Comparison of ENCODE assay signal across 18 cellular contexts in the genomic region with DNA sequence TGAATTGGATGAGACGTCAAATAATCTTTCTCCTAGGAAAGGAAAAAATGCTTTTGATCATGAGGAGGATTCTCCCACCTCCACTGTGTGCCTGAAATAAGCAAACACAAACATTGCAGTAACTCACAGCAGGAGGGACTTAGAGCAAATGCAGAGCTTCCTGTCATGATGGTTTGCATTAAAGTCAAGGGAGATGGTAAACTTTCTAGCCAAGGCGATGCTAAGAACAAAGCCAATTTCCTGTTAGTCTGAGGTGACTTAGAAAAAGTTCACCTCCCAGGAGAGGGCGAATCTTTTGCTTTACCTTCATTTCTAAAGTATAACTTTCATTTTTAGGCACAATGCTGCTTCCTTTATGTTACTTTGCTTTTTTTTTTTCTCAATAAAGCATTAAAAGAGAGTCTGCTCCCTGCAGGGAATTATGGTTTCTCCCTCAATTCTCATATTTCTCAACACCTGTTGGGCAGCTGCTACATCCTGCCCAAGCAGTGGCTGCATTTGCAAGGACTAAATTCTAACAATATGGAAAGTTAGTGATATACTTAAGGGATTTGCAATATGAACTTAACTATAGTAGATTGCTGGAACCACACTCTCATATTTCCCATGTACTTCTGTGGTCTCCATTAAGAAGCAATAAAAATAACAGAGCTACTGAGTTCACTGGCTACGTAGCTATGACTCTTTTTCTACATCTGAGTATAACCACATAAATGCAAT.
DNase-seq lines count a peak whose midpoint lies in the region; TF ChIP-seq lines count a peak whose summit lies in the region.
"Had no signal": no experiment of that assay in that cellular context is flagged by ENCODE, and none has a peak within 500 bp of the region (broad histone marks: within the 10 kb centered on the region; RNA-seq: fewer than 3 reads in every experiment).

No MANE protein-coding gene starts in this region.

- TF ChIP-seq CTCF in left ventricle myocardium inferior (IDR thresholded peaks at IDR 0.05; ENCODE audit: borderline replicate concordance) (no peak), brain microvascular endothelial cell (IDR thresholded peaks at IDR 0.05; ENCODE audit: low read depth, low read length, missing control alignments) (no peak)

- peak; percentile 22 for DNase-seq in DMS53 (lab: John Stamatoyannopoulos, UW)
- DNase-seq in DMS53 treated with DMSO at 0.1 percent for 48 hours (lab: John Stamatoyannopoulos, UW; ENCODE audit: unreplicated experiment) = no peak
- peak; percentile 67 to 86 for DNase-seq in SJCRH30
- no peak for DNase-seq in 8988T
- DNase-seq in left ventricle myocardium inferior = no peak
- DNase-seq in brain microvascular endothelial cell = no peak
- DNase-seq: BE2C, dermis blood vessel endothelial cell, foreskin keratinocyte, left lung, NCI-H1436 treated with DMSO at 0.1 percent for 48 hours, NCI-H226, Right ventricle myocardium superior, thyroid gland had no signal

- peak overlapping the region; percentile 20 for H3K27ac ChIP-seq in KOPT-K1 (ENCODE audit: low read depth, low read length, poor library complexity, severe bottlenecking)
- peak overlapping the region; percentile 76 for H3K27ac ChIP-seq in SJCRH30
- no peak overlapping the region for H3K27ac ChIP-seq in iPS-20b (ENCODE audit: low read length)
- no peak overlapping the region for H3K27ac ChIP-seq in left ventricle myocardium inferior (replicated peaks)
- no peak overlapping the region for H3K27ac ChIP-seq in brain microvascular endothelial cell
- H3K27ac ChIP-seq: 22Rv1, foreskin keratinocyte, left lung, neutrophil, thyroid gland had no signal

- H3K4me1 ChIP-seq in SJCRH30 = peaks cover 13% of the 10 kb centered on the region
- peaks cover 8% of the 10 kb centered on the region for H3K4me1 ChIP-seq in iPS-20b (ENCODE audit: insufficient read depth, low read length)
- H3K4me1 ChIP-seq in left ventricle myocardium inferior = no peaks in the 10 kb centered on the region
- H3K4me1 ChIP-seq: BE2C, foreskin keratinocyte, left lung, thyroid gland had no signal

- in situ Hi-C loops in brain microvascular endothelial cell (cut with HindIII; ENCODE audit: low pct_ligation_motif_present, low sequenced_read_pairs) = no loop called here

- intact Hi-C loops in left ventricle myocardium inferior (cut with micrococcal nuclease) = no loop called here

- H3K36me3 ChIP-seq in KOPT-K1 (ENCODE audit: insufficient read depth, low read length) (no peaks in the 10 kb centered on the region), SJCRH30 (no peaks in the 10 kb centered on the region), iPS-20b (ENCODE audit: insufficient read depth, low read depth, low read length) (no peaks in the 10 kb centered on the region), left ventricle myocardium inferior (no peaks in the 10 kb centered on the region), brain microvascular endothelial cell (replicated peaks) (no peaks in the 10 kb centered on the region)
- H3K36me3 ChIP-seq: BE2C, left lung, neutrophil, thyroid gland had no signal

- H3K4me3 ChIP-seq in SJCRH30 = no peak overlapping the region
- 0 out of 2 replicates have a peak overlapping the region, but pooled peaks have one; percentile 1 for H3K4me3 ChIP-seq in iPS-20b (ENCODE audit: low read length)
- no peak overlapping the region for H3K4me3 ChIP-seq in left ventricle myocardium inferior
- H3K4me3 ChIP-seq in brain microvascular endothelial cell (ENCODE audit: low read depth, low read length) = no peak overlapping the region
- H3K4me3 ChIP-seq: left lung, thyroid gland had no signal

- H3K27me3 ChIP-seq in SJCRH30 (no peaks in the 10 kb centered on the region), iPS-20b (ENCODE audit: insufficient read depth, low read length) (no peaks in the 10 kb centered on the region), left ventricle myocardium inferior (ENCODE audit: low read depth) (peaks cover 6% of the 10 kb centered on the region), brain microvascular endothelial cell (replicated peaks) (no peaks in the 10 kb centered on the region)
- H3K27me3 ChIP-seq: BE2C, foreskin keratinocyte, left lung, neutrophil, thyroid gland had no signal

- H3K9me3 ChIP-seq in KOPT-K1 (ENCODE audit: insufficient read depth, low read length, poor library complexity, severe bottlenecking) (peaks cover 4% of the 10 kb centered on the region), SJCRH30 (replicated peaks) (no peaks in the 10 kb centered on the region; the same call in 1 of the 2 replicates), iPS-20b (ENCODE audit: insufficient read depth, low read depth, low read length) (peaks cover 9% of the 10 kb centered on the region; the same call in 1 of the 2 replicates), left ventricle myocardium inferior (replicated peaks) (peaks cover 28% of the 10 kb centered on the region)
- H3K9me3 ChIP-seq: BE2C, neutrophil, thyroid gland had no signal

- H3K9ac ChIP-seq in iPS-20b (ENCODE audit: low read depth, low read length) = no peak overlapping the region

Comparison
In these comparisons a context has a peak if more than half of its experiments do, and no peak if none do; other contexts are left out.
1. DNase-seq: peak in DMS53 (single experiment) and SJCRH30 (2 of 2); none in DMS53 treated with DMSO at 0.1 percent for 48 hours (single experiment), 8988T (single experiment), left ventricle myocardium inferior (single experiment) and brain microvascular endothelial cell (single experiment).
2. H3K27ac ChIP-seq: peak in KOPT-K1 (single experiment) and SJCRH30 (single experiment); none in iPS-20b (single experiment), left ventricle myocardium inferior (single experiment) and brain microvascular endothelial cell (single experiment).